In genomic region chr7:95595825-95596182, GRCh38 we compare ENCODE assay signal across 8 cellular contexts.
A peak's percentile ranks its signal among the peaks of the same experiment; 100 is the strongest.
DNase-seq lines count a peak whose midpoint lies in the region; ATAC-seq and TF ChIP-seq lines count a peak whose summit lies in the region.

No MANE protein-coding gene starts in this region.

- H3K4me1 ChIP-seq in MM.1S (ENCODE audit: low read length) (no peaks in the 10 kb centered on the region), endocrine pancreas (ENCODE audit: control insufficient read depth, insufficient read depth, low read length) (peaks cover 20% of the 10 kb centered on the region)

- no peak for TF ChIP-seq CTCF in MM.1S (IDR thresholded peaks at IDR 0.05; ENCODE audit: low read length)

- H3K27ac ChIP-seq in MM.1S (ENCODE audit: low read length): no peak overlapping the region
- H3K27ac ChIP-seq in substantia nigra (ENCODE audit: low read depth, low read length, poor library complexity, severe bottlenecking): peak overlapping the region; percentile 96

- no peaks in the 10 kb centered on the region for H3K9me3 Mint-ChIP-seq in memory B cell

- H3K36me3 ChIP-seq in MM.1S (replicated peaks; ENCODE audit: insufficient read depth, low read length): no peaks in the 10 kb centered on the region
- peaks cover 11% of the 10 kb centered on the region for H3K36me3 ChIP-seq in endocrine pancreas (ENCODE audit: control insufficient read depth, insufficient read depth, low read length)

- H3K9me3 ChIP-seq in MM.1S (replicated peaks; ENCODE audit: insufficient read depth, low read length) (no peaks in the 10 kb centered on the region), endocrine pancreas (ENCODE audit: control insufficient read depth, low read length) (no peaks in the 10 kb centered on the region)

- H3K27me3 ChIP-seq in MM.1S (replicated peaks; ENCODE audit: insufficient read depth, low read length) (no peaks in the 10 kb centered on the region), endocrine pancreas (ENCODE audit: control insufficient read depth, insufficient read depth, low read length) (no peaks in the 10 kb centered on the region)

- no peaks in the 10 kb centered on the region for H3F3A ChIP-seq in MM.1S (ENCODE audit: insufficient read depth, low read length)

- peaks cover 14% of the 10 kb centered on the region for H3K4me1 Mint-ChIP-seq in memory B cell

- H3K27me3 Mint-ChIP-seq in memory B cell: no peaks in the 10 kb centered on the region

- peak overlapping the region; percentile 58 for H3K27ac Mint-ChIP-seq in memory B cell

- H4K20me1 ChIP-seq in MM.1S (ENCODE audit: insufficient read depth, low read length): no peaks in the 10 kb centered on the region

- peak overlapping the region; percentile 62 for H3K4me2 ChIP-seq in MM.1S (ENCODE audit: low read depth, low read length)

- DNase-seq in MM.1S (no peak), memory B cell (ENCODE audit: low spot score in 2 of 2) (no peak), substantia nigra (lab: John Stamatoyannopoulos, UW) (peak in 2 of 49 donors; percentile 14 to 56), MV-4-11 (lab: John Stamatoyannopoulos, UW) (no peak), NCI-H748 treated with DMSO at 0.1 percent for 48 hours (lab: John Stamatoyannopoulos, UW) (no peak)
- DNase-seq in activated CD4-positive, CD25-positive, alpha-beta regulatory T cell (lab: John Stamatoyannopoulos, UW): no peak

- peak overlapping the region; percentile 95 for H3K4me3 Mint-ChIP-seq in memory B cell

- H3K4me3 ChIP-seq in MM.1S (ENCODE audit: low read length) (peak overlapping the region; percentile 32; the same call in 1 of the 2 replicates), endocrine pancreas (ENCODE audit: control insufficient read depth, insufficient read depth, low read length) (peak overlapping the region; percentile 100)

- H3K79me2 ChIP-seq in MM.1S (ENCODE audit: low read length): no peaks in the 10 kb centered on the region

- no peak overlapping the region for H3K9ac ChIP-seq in MM.1S (ENCODE audit: low read length)
- peak overlapping the region; percentile 99 for H3K9ac ChIP-seq in endocrine pancreas (ENCODE audit: control insufficient read depth, insufficient read depth, low read length)

- H2AFZ ChIP-seq in MM.1S (ENCODE audit: low read length): peak overlapping the region; percentile 48

- no peaks in the 10 kb centered on the region for H3K9me2 ChIP-seq in MM.1S (replicated peaks; ENCODE audit: insufficient read depth, low read length)

- peaks cover 2% of the 10 kb centered on the region for H3K36me3 Mint-ChIP-seq in memory B cell

- ATAC-seq in memory B cell (ENCODE audit: low read depth) (no peak), GM19023 (IDR thresholded peaks at IDR 0.05; ENCODE audit: unreplicated experiment) (no peak)
